ENCODE assay signal across 10 cellular contexts in the genomic region with DNA sequence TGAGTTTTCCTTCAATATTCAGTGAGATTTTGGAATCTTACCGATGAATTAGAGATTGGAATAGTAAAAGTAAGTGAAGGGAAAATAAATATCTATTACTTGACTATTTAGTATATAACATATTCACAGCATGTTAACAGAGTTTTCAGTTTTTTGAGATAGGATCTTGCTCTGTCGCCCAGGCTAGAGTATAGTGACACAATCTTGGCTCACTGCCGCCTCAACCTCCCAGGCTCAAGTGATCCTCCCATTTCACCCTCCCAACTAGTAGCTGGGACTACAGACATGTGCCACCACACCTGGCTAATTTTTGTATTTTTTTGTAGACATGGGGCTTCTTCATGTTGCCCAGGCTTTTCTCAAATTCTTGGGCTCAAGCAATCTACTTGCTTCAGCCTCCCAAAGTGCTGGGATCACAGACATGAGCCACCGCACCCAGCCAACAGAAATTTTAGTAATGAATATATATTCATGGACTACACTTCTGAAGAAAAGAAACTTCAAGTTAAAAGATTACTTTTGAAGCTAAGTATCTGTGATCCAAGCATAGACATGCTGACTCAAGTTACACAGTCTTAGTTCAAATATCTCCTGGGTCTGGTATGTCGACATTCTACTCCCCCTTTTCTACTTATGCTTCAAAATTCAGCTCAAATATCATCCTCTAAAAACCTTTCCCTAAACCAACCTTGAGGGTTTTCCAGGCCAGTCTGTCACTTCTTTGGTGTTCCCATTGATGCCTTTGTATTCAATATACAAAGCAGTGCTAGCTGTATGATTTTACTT. TPM values are rescaled to one million over a fixed set of nuclear protein-coding genes. Genes with fewer than 3 reads are reported as not detected.
DNase-seq lines count a peak whose midpoint lies in the region; FAIRE-seq and TF ChIP-seq lines count a peak whose summit lies in the region.
"Had no signal": no experiment of that assay in that cellular context is flagged by ENCODE, and none has a peak within 500 bp of the region (broad histone marks: within the 10 kb centered on the region; RNA-seq: fewer than 3 reads in every experiment).

No MANE protein-coding gene starts in this region.

- H3K9me3 ChIP-seq in AG04450 (ENCODE audit: control insufficient read depth, insufficient read depth, low read length) (no peaks in the 10 kb centered on the region), mesenchymal stem cell (ENCODE audit: control insufficient read depth, low read length) (no peaks in the 10 kb centered on the region), spleen (no peaks in the 10 kb centered on the region)

- H3K4ac ChIP-seq in mesenchymal stem cell (ENCODE audit: low read depth in 1 of 2, low read length in 2 of 2): no peak overlapping the region

- H3K27me3 ChIP-seq in AG04450 (ENCODE audit: control insufficient read depth, insufficient read depth, low read length) (no peaks in the 10 kb centered on the region), bronchial epithelial cell (ENCODE audit: control insufficient read depth, insufficient read depth, low read length) (no peaks in the 10 kb centered on the region), mesenchymal stem cell (ENCODE audit: control insufficient read depth in 1 of 2, insufficient read depth in 1 of 2, low read length in 2 of 2) (no peaks in the 10 kb centered on the region), spleen (replicated peaks in 1 of 7) (no peaks in the 10 kb centered on the region)

- WGBS in mesenchymal stem cell: 95% methylated on average over 2 of the region's 5 CpGs
- WGBS in spleen, 5 donors: 76 to 88% (median 82%) methylated on average over 5 of the region's 5 CpGs

- TF ChIP-seq POLR2A in spleen (IDR thresholded peaks at IDR 0.05): no peak

- H3K18ac ChIP-seq in mesenchymal stem cell (ENCODE audit: low read depth in 1 of 2, low read length in 2 of 2): no peak overlapping the region

- H3K27ac ChIP-seq in AG04450 (ENCODE audit: low read depth, low read length) (peak overlapping the region; percentile 24), mesenchymal stem cell (ENCODE audit: low read length, poor library complexity, severe bottlenecking) (no peak overlapping the region), coronary artery (peak overlapping the region in 1 of 2 donors; percentile 31), spleen (no peak overlapping the region)

- CTCF ChIA-PET in AG04450 (lab: Charles Lee): interaction anchor here (0.9 to 1.3 kb wide), 5 partner anchors 8 to 675 kb away, joined by 3 to 23 read pairs (median 6); no protein-coding TSS in a partner anchor

- TF ChIP-seq CTCF in AG04450 (IDR thresholded peaks at IDR 0.05; ENCODE audit: low read depth, low read length) (no peak), bronchial epithelial cell (IDR thresholded peaks at IDR 0.05; ENCODE audit: insufficient read depth, low read length, severe bottlenecking) (no peak), coronary artery (IDR thresholded peaks at IDR 0.05) (no peak), spleen (IDR thresholded peaks at IDR 0.05 in 8 of 11, conservative IDR thresholded peaks at IDR 0.05 in 3 of 11) (no peak)

- intact Hi-C loops in spleen (cut with DNase I; ENCODE audit: low total_unique reads): loop anchor here (10.0 kb wide), 1 partner anchor 433 kb away; no protein-coding TSS in a partner anchor

- H3K36me3 ChIP-seq in bronchial epithelial cell (ENCODE audit: control insufficient read depth, insufficient read depth, low read length): no peaks in the 10 kb centered on the region
- H3K36me3 ChIP-seq in mesenchymal stem cell (ENCODE audit: control insufficient read depth in 1 of 2, insufficient read depth in 2 of 2, low read depth in 1 of 2, low read length in 2 of 2): no peaks in the 10 kb centered on the region
- H3K36me3 ChIP-seq in spleen: no peaks in the 10 kb centered on the region

- H2BK15ac ChIP-seq in mesenchymal stem cell (ENCODE audit: low read depth, poor library complexity, severe bottlenecking): no peak overlapping the region

- H3K79me1 ChIP-seq in mesenchymal stem cell (replicated peaks; ENCODE audit: low read length, poor library complexity, severe bottlenecking): no peaks in the 10 kb centered on the region

- H3K4me2 ChIP-seq in mesenchymal stem cell (ENCODE audit: low read length, poor library complexity, severe bottlenecking): no peak overlapping the region

- no peak overlapping the region for H2BK12ac ChIP-seq in mesenchymal stem cell (ENCODE audit: low read length in 2 of 2)

- H4K8ac ChIP-seq in mesenchymal stem cell (ENCODE audit: low read length): no peak overlapping the region

- H3K4me3 ChIP-seq in AG04450 (ENCODE audit: low read depth, low read length) (no peak overlapping the region), bronchial epithelial cell (ENCODE audit: low read depth, low read length) (no peak overlapping the region), mesenchymal stem cell (ENCODE audit: insufficient read depth in 1 of 2, low read depth in 1 of 2, low read length in 2 of 2) (peak overlapping the region in 1 of 2 experiments; percentile 8), coronary artery (no peak overlapping the region), spleen (no peak overlapping the region)

- peak overlapping the region; percentile 37 for H3K9ac ChIP-seq in mesenchymal stem cell (ENCODE audit: low read length)

- H2AK5ac ChIP-seq in mesenchymal stem cell (ENCODE audit: low read length, severe bottlenecking): no peak overlapping the region

- FAIRE-seq in bronchial epithelial cell (lab: Jason Lieb, UNC): no peak
- FAIRE-seq: D721Med had no signal

- peak overlapping the region; percentile 70 for H2BK5ac ChIP-seq in mesenchymal stem cell (ENCODE audit: low read depth, low read length, poor library complexity, severe bottlenecking)

- no peak overlapping the region for H3K23ac ChIP-seq in mesenchymal stem cell (ENCODE audit: low read length in 2 of 2)

- POLR2A ChIA-PET in AG04450 (lab: Yijun Ruan, JAX): interaction anchor here (1.1 kb wide), 1 partner anchor 14 kb away, joined by 4 read pairs; the partner anchor contains the start of gene UBE2N

- peak; percentile 30 for DNase-seq in AG04450 (ENCODE audit: low read depth, low spot score)
- peak; percentile 47 for DNase-seq in EH (ENCODE audit: low read depth)
- peak; percentile 48 for DNase-seq in bronchial epithelial cell (ENCODE audit: low read depth)
- DNase-seq in mesenchymal stem cell: peak; percentile 31
- no peak for DNase-seq in HK-2 (ENCODE audit: unreplicated experiment)
- no peak for DNase-seq in T-helper 1 cell
- no peak for DNase-seq in coronary artery (ENCODE audit: low spot score)
- DNase-seq in spleen: no peak
- DNase-seq: NCI-H2029 treated with DMSO at 0.1 percent for 48 hours had no signal

- H2BK120ac ChIP-seq in mesenchymal stem cell (ENCODE audit: low read depth, low read length): no peak overlapping the region

- no peak overlapping the region for H2AFZ ChIP-seq in mesenchymal stem cell (ENCODE audit: low read depth, low read length)

- H3K4me1 ChIP-seq in mesenchymal stem cell (ENCODE audit: control insufficient read depth, insufficient read depth, low read depth, low read length) (peaks cover 3% of the 10 kb centered on the region), spleen (peaks cover 49 to 100% (median 83%) of the 10 kb centered on the region in 6 donors)

- H4K91ac ChIP-seq in mesenchymal stem cell (ENCODE audit: low read length): no peak overlapping the region

- H3K14ac ChIP-seq in mesenchymal stem cell (ENCODE audit: low read length in 2 of 2): no peak overlapping the region

RNA-seq across cellular contexts. Expression of gene UBE2N, which starts 13.8 kb away (rescaled TPM):
- 159 and 167 TPM in 2 replicates for polyA plus RNA-seq in AG04450 (2011; rRNA removed)
- polyA minus RNA-seq in AG04450 (2011; rRNA and poly(A)+ RNA removed): 60.1 and 80.1 TPM in 2 replicates
- 22.9 and 73.1 TPM in 2 replicates for total RNA-seq in bronchial epithelial cell
- polyA plus RNA-seq in mesenchymal stem cell (2013, experiment 1 of 2): 105 TPM
- 102 TPM for polyA plus RNA-seq in mesenchymal stem cell (2013, experiment 2 of 2)
- total RNA-seq in spleen: 10 to 100 TPM; 33.5 to 84.4 (median 60.1) TPM
- 10 to 100 TPM; 57.1 to 81.8 (median 80.9) TPM for polyA plus RNA-seq in spleen

RNA-seq across cellular contexts. Expression of gene MRPL42, which starts 39.3 kb away (rescaled TPM):
- 80.0 and 100 TPM in 2 replicates for polyA plus RNA-seq in AG04450 (2011; rRNA removed)
- 22.1 and 35.8 TPM in 2 replicates for polyA minus RNA-seq in AG04450 (2011; rRNA and poly(A)+ RNA removed)
- 82.1 and 131 TPM in 2 replicates for total RNA-seq in bronchial epithelial cell
- 55.9 TPM for polyA plus RNA-seq in mesenchymal stem cell (2013, experiment 1 of 2)
- polyA plus RNA-seq in mesenchymal stem cell (2013, experiment 2 of 2): 61.3 TPM
- 10 to 100 TPM; 37.2 to 56.8 (median 46.6) TPM for total RNA-seq in spleen
- 10 to 100 TPM; 17.9 to 31.1 (median 30.2) TPM for polyA plus RNA-seq in spleen

RNA-seq across cellular contexts. Expression of gene NUDT4, which starts 50.2 kb away (rescaled TPM):
- 49.1 and 77.7 TPM in 2 replicates for polyA plus RNA-seq in AG04450 (2011; rRNA removed)
- polyA minus RNA-seq in AG04450 (2011; rRNA and poly(A)+ RNA removed): 18.8 and 34.7 TPM in 2 replicates
- 34.2 and 49.4 TPM in 2 replicates for total RNA-seq in bronchial epithelial cell
- 54.8 TPM for polyA plus RNA-seq in mesenchymal stem cell (2013, experiment 1 of 2)
- polyA plus RNA-seq in mesenchymal stem cell (2013, experiment 2 of 2): 57.6 TPM
- total RNA-seq in spleen: 10 to 100 TPM; 36.8 to 59.3 (median 43.9) TPM
- polyA plus RNA-seq in spleen: 10 to 100 TPM; 14.9 to 27.5 (median 22.2) TPM

Comparison
In these comparisons a context has a peak if more than half of its experiments do, and no peak if none do; other contexts are left out.
1. DNase-seq: peak in AG04450 (single experiment), EH (single experiment), bronchial epithelial cell (single experiment) and mesenchymal stem cell (single experiment); none in HK-2 (single experiment), T-helper 1 cell (0 of 5), coronary artery (single experiment) and spleen (single experiment).